In the genomic region with DNA sequence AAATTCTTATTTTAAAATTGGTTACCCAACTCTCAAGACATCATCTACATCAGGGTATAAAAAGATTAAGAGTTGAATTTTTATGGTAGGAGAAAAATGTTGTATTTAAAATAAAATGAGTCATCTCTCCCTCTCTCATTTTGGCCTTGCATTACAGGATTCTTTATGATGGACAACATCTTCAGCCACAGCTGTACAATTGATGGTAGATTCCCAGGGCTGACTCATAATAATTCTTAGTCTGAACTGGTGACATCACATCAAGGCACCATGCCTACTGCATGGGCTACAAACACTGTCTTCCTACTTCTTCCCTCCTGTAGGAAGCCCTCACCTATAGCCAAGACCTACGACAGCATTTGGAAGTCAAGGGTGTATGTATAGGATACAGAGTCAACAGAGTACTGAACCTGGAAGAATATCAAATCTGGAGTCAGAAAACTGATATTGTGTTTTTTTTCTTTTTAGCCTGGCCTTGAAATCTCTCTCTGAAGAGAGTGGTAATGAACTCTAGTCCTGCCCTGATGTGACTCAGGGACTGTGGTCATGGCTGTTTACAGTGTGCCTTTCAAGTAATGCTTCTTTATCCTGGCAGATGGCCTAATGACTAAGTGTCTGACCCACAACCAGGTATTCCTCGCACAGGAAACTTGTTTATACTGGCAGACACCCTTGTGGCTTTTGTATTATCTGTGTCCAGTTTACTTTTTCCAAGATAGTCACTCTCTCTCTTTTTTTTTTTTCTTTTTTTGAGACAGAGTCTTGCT, we compare ENCODE assay signal across 13 cellular contexts. TPM values are rescaled to one million over a fixed set of nuclear protein-coding genes. Genes with fewer than 3 reads are reported as not detected.
DNase-seq lines count a peak whose midpoint lies in the region; ATAC-seq and TF ChIP-seq lines count a peak whose summit lies in the region.
"Had no signal": no experiment of that assay in that cellular context is flagged by ENCODE, and none has a peak within 500 bp of the region (broad histone marks: within the 10 kb centered on the region; RNA-seq: fewer than 3 reads in every experiment).

No MANE protein-coding gene starts in this region.

- TF ChIP-seq RAD21 in SK-N-SH (IDR thresholded peaks at IDR 0.05; ENCODE audit: low read length): no peak

- CTCF ChIA-PET in SK-N-SH (lab: Yijun Ruan, JAX) (no interaction called here), PC-9 (lab: Charles Lee) (no interaction called here)

- ATAC-seq in SK-N-SH treated with all-trans-retinoic acid at 6 μM for 48 hours: no peak
- ATAC-seq in GM18511 (IDR thresholded peaks at IDR 0.05; ENCODE audit: unreplicated experiment): no peak
- ATAC-seq: left ventricle myocardium superior had no signal

- no peak for TF ChIP-seq POLR2A in esophagus muscularis mucosa (IDR thresholded peaks at IDR 0.05; ENCODE audit: low read depth)

- H3K9me2 ChIP-seq in SK-N-SH: no peaks in the 10 kb centered on the region
- no peaks in the 10 kb centered on the region for H3K9me2 ChIP-seq in PC-9 (ENCODE audit: insufficient read depth)

- H3F3A ChIP-seq in SK-N-SH (replicated peaks; ENCODE audit: insufficient read depth) (peaks cover 7% of the 10 kb centered on the region), PC-9 (ENCODE audit: insufficient read depth, low read depth) (peaks cover 22% of the 10 kb centered on the region)

- intact Hi-C loops in PC-9 (cut with micrococcal nuclease; ENCODE audit: unreplicated experiment) (loop anchor here (1.0 to 2.0 kb wide), 2 partner anchors 69 to 414 kb away; no protein-coding TSS in a partner anchor), CD14-positive monocyte (cut with micrococcal nuclease) (no loop called here), esophagus muscularis mucosa (cut with DNase I) (no loop called here)

- H3K4me2 ChIP-seq in SK-N-SH (no peak overlapping the region), PC-9 (peak overlapping the region; percentile 21)

- H3K4me3 Mint-ChIP-seq in CD14-positive monocyte: no peak overlapping the region
- H3K4me3 Mint-ChIP-seq: activated CD4-positive, alpha-beta memory T cell treated with anti-CD3 and anti-CD28 coated beads for 36 hours; activated naive CD8-positive, alpha-beta T cell treated with anti-CD3 and anti-CD28 coated beads for 36 hours had no signal

- H3K79me2 ChIP-seq in SK-N-SH (ENCODE audit: insufficient read depth) (no peaks in the 10 kb centered on the region), PC-9 (ENCODE audit: low read depth) (no peaks in the 10 kb centered on the region)

- no peak overlapping the region for H3K9ac ChIP-seq in SK-N-SH

- H3K27me3 Mint-ChIP-seq in CD14-positive monocyte (ENCODE audit: low read depth in 3 of 3): peaks cover 0 to 5% (median 3%) of the 10 kb centered on the region in 3 donors

- TF ChIP-seq EP300 in SK-N-SH (IDR thresholded peaks at IDR 0.05; ENCODE audit: borderline replicate concordance in 1 of 2, low read depth in 1 of 2, low read length in 1 of 2) (no peak), esophagus muscularis mucosa (IDR thresholded peaks at IDR 0.05) (no peak)

- H3K27ac ChIP-seq in SK-N-SH (ENCODE audit: low read depth in 2 of 2, low read length in 1 of 2) (no peak overlapping the region; a peak in 1 of 4 replicates), PC-9 (peak overlapping the region; percentile 71), epithelial cell of prostate (peak overlapping the region; percentile 70), esophagus muscularis mucosa (replicated peaks in 1 of 4) (no peak overlapping the region)
- H3K27ac ChIP-seq: ovary had no signal

- H3K27ac Mint-ChIP-seq in CD14-positive monocyte: no peak overlapping the region
- H3K27ac Mint-ChIP-seq: activated CD4-positive, alpha-beta memory T cell treated with anti-CD3 and anti-CD28 coated beads for 36 hours; activated naive CD8-positive, alpha-beta T cell treated with anti-CD3 and anti-CD28 coated beads for 36 hours had no signal

- peaks cover 2% of the 10 kb centered on the region for H3K4me1 Mint-ChIP-seq in CD14-positive monocyte
- H3K4me1 Mint-ChIP-seq: activated naive CD8-positive, alpha-beta T cell treated with anti-CD3 and anti-CD28 coated beads for 36 hours had no signal

- H2AFZ ChIP-seq in SK-N-SH (ENCODE audit: low read depth): no peak overlapping the region
- H2AFZ ChIP-seq in PC-9: no peak overlapping the region

- H4K20me1 ChIP-seq in SK-N-SH (ENCODE audit: insufficient read depth): no peaks in the 10 kb centered on the region
- no peaks in the 10 kb centered on the region for H4K20me1 ChIP-seq in PC-9 (ENCODE audit: insufficient read depth)

- peaks cover 0 to 10% of the 10 kb centered on the region in 2 experiments; a peak in 2 of 4 replicates for H3K4me1 ChIP-seq in SK-N-SH (ENCODE audit: control insufficient read depth in 1 of 2, insufficient read depth in 2 of 2, low read depth in 1 of 2, low read length in 1 of 2)
- H3K4me1 ChIP-seq in PC-9 (replicated peaks; ENCODE audit: insufficient read depth): peaks cover 20% of the 10 kb centered on the region
- no peaks in the 10 kb centered on the region for H3K4me1 ChIP-seq in esophagus muscularis mucosa

- no peaks in the 10 kb centered on the region for H3K36me3 Mint-ChIP-seq in CD14-positive monocyte
- H3K36me3 Mint-ChIP-seq: activated CD4-positive, alpha-beta memory T cell treated with anti-CD3 and anti-CD28 coated beads for 36 hours; activated naive CD8-positive, alpha-beta T cell treated with anti-CD3 and anti-CD28 coated beads for 36 hours had no signal

- H3K27me3 ChIP-seq in SK-N-SH (ENCODE audit: insufficient read depth): no peaks in the 10 kb centered on the region; the same call in 1 of the 2 replicates
- H3K27me3 ChIP-seq in PC-9 (ENCODE audit: insufficient read depth, low read depth): peaks cover 47% of the 10 kb centered on the region
- peaks cover 0 to 4% (median 0%) of the 10 kb centered on the region in 4 donors for H3K27me3 ChIP-seq in esophagus muscularis mucosa
- H3K27me3 ChIP-seq: ovary had no signal

- POLR2A ChIA-PET in SK-N-SH (lab: Yijun Ruan, JAX): no interaction called here
- POLR2A ChIA-PET in PC-9 (lab: Charles Lee; ENCODE audit: unreplicated experiment): interaction anchor here (0.5 kb wide), 1 partner anchor 330 kb away, joined by 4 read pairs; no protein-coding TSS in a partner anchor

- H3K9me3 Mint-ChIP-seq in CD14-positive monocyte: no peaks in the 10 kb centered on the region
- H3K9me3 Mint-ChIP-seq: activated CD4-positive, alpha-beta memory T cell treated with anti-CD3 and anti-CD28 coated beads for 36 hours had no signal

- no peak for TF ChIP-seq CTCF in SK-N-SH (IDR thresholded peaks at IDR 0.05)
- TF ChIP-seq CTCF in PC-9 (conservative IDR thresholded peaks at IDR 0.05): no peak
- TF ChIP-seq CTCF in CD14-positive monocyte (IDR thresholded peaks at IDR 0.05): no peak
- no peak for TF ChIP-seq CTCF in esophagus muscularis mucosa (IDR thresholded peaks at IDR 0.05)

- WGBS in SK-N-SH (ENCODE audit: low lambda C conversion rate): 21% methylated on average over 2 of the region's 2 CpGs
- 70% methylated on average over 2 of the region's 2 CpGs for WGBS in esophagus muscularis mucosa

- H3K4me3 ChIP-seq in SK-N-SH (ENCODE audit: low read depth in 2 of 2, low read length in 1 of 2): no peak overlapping the region
- no peak overlapping the region for H3K4me3 ChIP-seq in PC-9
- no peak overlapping the region for H3K4me3 ChIP-seq in skeletal muscle cell (ENCODE audit: low read depth, low read length)
- no peak overlapping the region for H3K4me3 ChIP-seq in esophagus muscularis mucosa
- H3K4me3 ChIP-seq: ovary had no signal

- BruUV-seq in PC-9 (replicated peaks; lab: Mats Ljungman, UMichigan): no TSS peak

- H3K9me3 ChIP-seq in SK-N-SH: no peaks in the 10 kb centered on the region
- no peaks in the 10 kb centered on the region for H3K9me3 ChIP-seq in PC-9 (ENCODE audit: insufficient read depth, low read depth)
- H3K9me3 ChIP-seq in esophagus muscularis mucosa: no peaks in the 10 kb centered on the region
- H3K9me3 ChIP-seq: ovary had no signal

- H3K36me3 ChIP-seq in SK-N-SH (replicated peaks in 1 of 2; ENCODE audit: control insufficient read depth in 1 of 2, insufficient read depth in 2 of 2, low read length in 1 of 2): no peaks in the 10 kb centered on the region
- no peaks in the 10 kb centered on the region for H3K36me3 ChIP-seq in PC-9 (ENCODE audit: low read depth)
- no peaks in the 10 kb centered on the region for H3K36me3 ChIP-seq in esophagus muscularis mucosa
- H3K36me3 ChIP-seq: ovary had no signal

- DNase-seq in SK-N-SH (no peak), PC-9 (peak; percentile 60 to 94), epithelial cell of prostate (ENCODE audit: low read depth, low spot score) (peak; percentile 99), skeletal muscle cell (ENCODE audit: low read depth) (peak; percentile 27), CD14-positive monocyte (ENCODE audit: low spot score) (no peak), esophagus muscularis mucosa (ENCODE audit: extremely low spot score) (no peak)
- DNase-seq: activated CD4-positive, alpha-beta memory T cell treated with anti-CD3 and anti-CD28 coated beads for 36 hours; activated naive CD8-positive, alpha-beta T cell treated with anti-CD3 and anti-CD28 coated beads for 36 hours; left ventricle myocardium superior; ovary had no signal

TF ChIP-seq in SK-N-SH, 30 proteins besides CTCF, POLR2A, EP300 and RAD21 (continues in another document):
- TF ChIP-seq NFIC (IDR thresholded peaks at IDR 0.05; ENCODE audit: borderline replicate concordance): 0 out of 2 replicates have a peak, but pooled peaks have one; percentile 23
- TF ChIP-seq, protein P1, sequence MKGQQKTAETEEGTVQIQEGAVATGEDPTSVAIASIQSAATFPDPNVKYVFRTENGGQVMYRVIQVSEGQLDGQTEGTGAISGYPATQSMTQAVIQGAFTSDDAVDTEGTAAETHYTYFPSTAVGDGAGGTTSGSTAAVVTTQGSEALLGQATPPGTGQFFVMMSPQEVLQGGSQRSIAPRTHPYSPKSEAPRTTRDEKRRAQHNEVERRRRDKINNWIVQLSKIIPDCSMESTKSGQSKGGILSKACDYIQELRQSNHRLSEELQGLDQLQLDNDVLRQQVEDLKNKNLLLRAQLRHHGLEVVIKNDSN (IDR thresholded peaks at IDR 0.05; ENCODE audit: borderline replicate concordance, low read depth): no peak

RNA-seq across cellular contexts. Expression of a gene that starts 32.5 kb away (rescaled TPM):
- not detected in 2 replicates for polyA plus RNA-seq in SK-N-SH (2012; rRNA removed)
- not detected in 2 replicates for polyA plus RNA-seq in SK-N-SH (2012; cell fraction: cytosol; rRNA removed)
- polyA plus RNA-seq in SK-N-SH (2012; cell fraction: nucleus; rRNA removed): not detected in 2 replicates
- total RNA-seq in PC-9 (2021): not detected in 2 replicates
- polyA plus RNA-seq in CD14-positive monocyte: not detected
- under 1 TPM in 3 of 4 donors, not detected in 1; 0.23 to 0.83 (median 0.83) TPM for total RNA-seq in esophagus muscularis mucosa
- total RNA-seq: activated CD4-positive, alpha-beta memory T cell treated with anti-CD3 and anti-CD28 coated beads for 36 hours; left ventricle myocardium superior; SK-MEL-5 had no signal

Comparison
In these comparisons a context has a peak if more than half of its experiments do, and no peak if none do; other contexts are left out.
1. DNase-seq: peak in PC-9 (2 of 2), epithelial cell of prostate (single experiment) and skeletal muscle cell (single experiment); none in SK-N-SH (single experiment), CD14-positive monocyte (single experiment) and esophagus muscularis mucosa (single experiment).
2. H3K27ac ChIP-seq: peak in PC-9 (single experiment) and epithelial cell of prostate (single experiment); none in SK-N-SH (0 of 2) and esophagus muscularis mucosa (0 of 4).